36 cellular contexts compared by ENCODE assay signal in genomic region chr17:35825206-35825605, GRCh38. TPM values are rescaled to one million over a fixed set of nuclear protein-coding genes. Genes with fewer than 3 reads are reported as not detected.
"Had no signal": no experiment of that assay in that cellular context is flagged by ENCODE, and none has a peak within 500 bp of the region (broad histone marks: within the 10 kb centered on the region; RNA-seq: fewer than 3 reads in every experiment).

No MANE protein-coding gene starts in this region.

- H3K27me3 ChIP-seq: neural progenitor cell, neutrophil, right atrium auricular region, right lobe of liver, tibial nerve, uterus had no signal

- H3K27ac Mint-ChIP-seq: mesothelial cell of epicardium; neural progenitor cell; stimulated activated memory B cell treated with anti-CD40 and anti-IgM and Interleukin-4, amounts not matched to agents 10 μg/mL and 1 μg/mL and 100 μg/mL, for 72 hours; stimulated activated naive CD8-positive, alpha-beta T cell treated with anti-CD3 and anti-CD28 coated beads, Interleukin-15, amount 100 ng/mL, for 72 hours; type B pancreatic cell had no signal

- H3K4me3 ChIP-seq: lower lobe of right lung, neural progenitor cell, right atrium auricular region, right lobe of liver, smooth muscle cell, tibial nerve, uterus had no signal

- DNase-seq: kidney glomerular epithelial cell; left cardiac atrium; lower lobe of right lung; mammary epithelial cell; mesendoderm; naive B cell; natural killer cell; nephron progenitor cell; occipital lobe; right lobe of liver; stimulated activated CD4-positive, alpha-beta T cell treated with anti-CD3 and anti-CD28 coated beads, Interleukin-1b, Interleukin-23, amount 100 ng/mL, for 48 hours; stimulated activated CD4-positive, alpha-beta T cell treated with anti-CD3 and anti-CD28 coated beads, Interleukin-2, amount 100 ng/mL, for 48 hours; stimulated activated CD4-positive, alpha-beta T cell treated with anti-CD3 and anti-CD28 coated beads, Interleukin-4, amount 100 ng/mL, for 4 hours; stimulated activated CD8-positive, alpha-beta memory T cell treated with anti-CD3 and anti-CD28 coated beads, Interleukin-4, amount 100 ng/mL, for 48 hours; stimulated activated naive CD4-positive, alpha-beta T cell treated with Interleukin-2 at 50 U/mL for 16 hours; stimulated activated naive CD8-positive, alpha-beta T cell treated with anti-CD3 and anti-CD28 coated beads, Interleukin-15, amount 100 ng/mL, for 72 hours; substantia nigra; uterus had no signal

- H3K4me2 ChIP-seq: neural progenitor cell, smooth muscle cell had no signal

- H3K4me3 Mint-ChIP-seq: mesothelial cell of epicardium; naive B cell; natural killer cell; nephron progenitor cell; neural progenitor cell; stimulated activated memory B cell treated with anti-CD40 and anti-IgM and Interleukin-4, amounts not matched to agents 10 μg/mL and 1 μg/mL and 100 μg/mL, for 72 hours; stimulated activated naive CD8-positive, alpha-beta T cell treated with anti-CD3 and anti-CD28 coated beads, Interleukin-15, amount 100 ng/mL, for 72 hours; type B pancreatic cell had no signal

- H3K9ac ChIP-seq: neural progenitor cell, parathyroid adenoma had no signal

- FAIRE-seq: keratinocyte had no signal

- H3K9me3 Mint-ChIP-seq: mesothelial cell of epicardium; naive B cell; natural killer cell; nephron progenitor cell; neural progenitor cell; stimulated activated memory B cell treated with anti-CD40 and anti-IgM and Interleukin-4, amounts not matched to agents 10 μg/mL and 1 μg/mL and 100 μg/mL, for 72 hours; stimulated activated naive CD8-positive, alpha-beta T cell treated with anti-CD3 and anti-CD28 coated beads, Interleukin-15, amount 100 ng/mL, for 72 hours; type B pancreatic cell had no signal

- H3K27me3 Mint-ChIP-seq: naive B cell; stimulated activated memory B cell treated with anti-CD40 and anti-IgM and Interleukin-4, amounts not matched to agents 10 μg/mL and 1 μg/mL and 100 μg/mL, for 72 hours; stimulated activated naive CD8-positive, alpha-beta T cell treated with anti-CD3 and anti-CD28 coated beads, Interleukin-15, amount 100 ng/mL, for 72 hours; type B pancreatic cell had no signal

- H3K36me3 ChIP-seq: uterus had no signal

- H2AFZ ChIP-seq: neural progenitor cell, parathyroid adenoma had no signal

- H3K27ac ChIP-seq: lower lobe of right lung, neural progenitor cell, neutrophil, parathyroid adenoma, right atrium auricular region, right lobe of liver, tibial nerve, uterus had no signal

- H3K4me1 ChIP-seq: lower lobe of right lung, neural progenitor cell, parathyroid adenoma, right atrium auricular region, right lobe of liver, uterus had no signal

- ATAC-seq: left cardiac atrium; left lobe of liver; lower lobe of right lung; natural killer cell; right lobe of liver; stimulated activated memory B cell treated with anti-CD40 and anti-IgM and Interleukin-4, amounts not matched to agents 10 μg/mL and 1 μg/mL and 100 μg/mL, for 72 hours; stimulated activated naive CD8-positive, alpha-beta T cell treated with anti-CD3 and anti-CD28 coated beads, Interleukin-15, amount 100 ng/mL, for 72 hours had no signal

- H3K4me1 Mint-ChIP-seq: mesothelial cell of epicardium, nephron progenitor cell, neural progenitor cell had no signal

- H3K9me3 ChIP-seq: lower lobe of right lung, neutrophil, right atrium auricular region, right lobe of liver, tibial nerve, uterus had no signal

RNA-seq across cellular contexts. Expression of gene HEATR9, which starts 43.5 kb away (rescaled TPM):
- total RNA-seq: left cardiac atrium, left lobe of liver, mammary epithelial cell, mesothelial cell of epicardium, occipital lobe, osteocyte, posterior vena cava, pulmonary artery endothelial cell, renal cortical epithelial cell, right atrium auricular region, right lobe of liver, skeletal muscle tissue, smooth muscle cell, temporal lobe, tibial nerve, uterus had no signal
- polyA plus RNA-seq: keratinocyte, liver, mammary epithelial cell, smooth muscle cell had no signal

RNA-seq across cellular contexts. Expression of gene CCL5, which starts 55.0 kb away (rescaled TPM):
- total RNA-seq: mammary epithelial cell, mesothelial cell of epicardium, osteocyte, renal cortical epithelial cell, temporal lobe had no signal
- polyA plus RNA-seq: smooth muscle cell had no signal
